In the genomic region with DNA sequence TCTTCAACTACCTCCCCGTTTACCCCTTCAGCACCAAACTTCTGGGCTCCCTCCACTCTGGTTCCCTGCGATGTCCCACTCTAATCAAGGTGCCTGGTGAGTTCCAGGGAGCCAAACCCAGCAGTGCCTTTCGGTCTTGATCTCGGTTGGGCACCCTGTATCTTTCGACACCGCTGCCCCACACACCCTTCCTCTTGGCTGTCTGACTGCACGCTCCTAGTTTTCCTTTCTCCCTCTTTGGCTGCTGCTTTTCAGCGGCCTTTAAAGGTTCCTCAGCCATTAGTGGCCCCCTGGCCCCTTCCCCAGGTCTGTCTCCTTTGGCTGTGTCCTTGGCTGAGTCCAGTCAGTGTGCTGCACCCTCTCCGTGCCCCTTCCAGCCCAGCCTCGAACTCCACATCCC, we compare ENCODE assay signal across 9 cellular contexts. TPM values are rescaled to one million over a fixed set of nuclear protein-coding genes. Genes with fewer than 3 reads are reported as not detected.
DNase-seq lines count a peak whose midpoint lies in the region; ATAC-seq and TF ChIP-seq lines count a peak whose summit lies in the region.
"Had no signal": no experiment of that assay in that cellular context is flagged by ENCODE, and none has a peak within 500 bp of the region (broad histone marks: within the 10 kb centered on the region; RNA-seq: fewer than 3 reads in every experiment).

No MANE protein-coding gene starts in this region.

- intact Hi-C loops in CD4-positive, alpha-beta T cell (cut with DNase I, micrococcal nuclease): no loop called here
- intact Hi-C loops in prostate gland (cut with DNase I): no loop called here

- no peaks in the 10 kb centered on the region for H3K36me3 ChIP-seq in prostate gland

- H3K27ac Mint-ChIP-seq in CD4-positive, alpha-beta T cell: peak overlapping the region; percentile 70

- no peaks in the 10 kb centered on the region for H3K9me3 Mint-ChIP-seq in CD4-positive, alpha-beta T cell

- no peaks in the 10 kb centered on the region for H3K27me3 Mint-ChIP-seq in CD4-positive, alpha-beta T cell

- H3K27ac ChIP-seq in CD4-positive, alpha-beta T cell (ENCODE audit: low read depth, low read length): no peak overlapping the region
- H3K27ac ChIP-seq in VCaP (peak overlapping the region; percentile 93), prostate gland (peak overlapping the region; percentile 91 to 98)
- H3K27ac ChIP-seq: cardiac muscle cell had no signal

- H3K4me1 Mint-ChIP-seq in CD4-positive, alpha-beta T cell (ENCODE audit: low read depth): peaks cover 40% of the 10 kb centered on the region

- no peak for ATAC-seq in CD4-positive, alpha-beta T cell (ENCODE audit: poor library complexity)
- ATAC-seq in GM19351 (IDR thresholded peaks at IDR 0.05; ENCODE audit: unreplicated experiment) (no peak), HG02840 (IDR thresholded peaks at IDR 0.05; ENCODE audit: low FRiP score, unreplicated experiment) (no peak), HG02623 (IDR thresholded peaks at IDR 0.05; ENCODE audit: unreplicated experiment) (no peak)

- CTCF ChIA-PET in CD4-positive, alpha-beta T cell (lab: Charles Lee): no interaction called here

- peaks cover 32% of the 10 kb centered on the region for H3K36me3 Mint-ChIP-seq in CD4-positive, alpha-beta T cell (ENCODE audit: low read depth)

- no peaks in the 10 kb centered on the region for H3K4me1 ChIP-seq in prostate gland (replicated peaks)

- TF ChIP-seq CTCF in CD4-positive, alpha-beta T cell (IDR thresholded peaks at IDR 0.05): no peak
- TF ChIP-seq CTCF in VCaP (conservative IDR thresholded peaks at IDR 0.05) (no peak), prostate gland (IDR thresholded peaks at IDR 0.05) (no peak)

- in situ Hi-C loops in ACHN (cut with HindIII; ENCODE audit: low pct_ligation_motif_present, low pct_unique_long_range_greater_than_20kb, low sequenced_read_pairs): no loop called here

- peak overlapping the region; percentile 85 for H3K4me3 Mint-ChIP-seq in CD4-positive, alpha-beta T cell

- DNase-seq in CD4-positive, alpha-beta T cell: no peak
- peak; percentile 22 for DNase-seq in fibroblast of gingiva (ENCODE audit: low read depth)
- DNase-seq in prostate gland (ENCODE audit: low spot score): no peak
- no peak for DNase-seq in ACHN

- peak overlapping the region; percentile 60 to 81 for H3K4me3 ChIP-seq in prostate gland

- no peaks in the 10 kb centered on the region for H3K27me3 ChIP-seq in CD4-positive, alpha-beta T cell (ENCODE audit: control insufficient read depth, insufficient read depth, low read length)
- no peaks in the 10 kb centered on the region for H3K27me3 ChIP-seq in prostate gland (replicated peaks; ENCODE audit: insufficient read depth)
- H3K27me3 ChIP-seq: cardiac muscle cell had no signal

- 51% methylated on average over 10 of the region's 10 CpGs for WGBS in prostate gland

- H3K9me3 ChIP-seq in CD4-positive, alpha-beta T cell (ENCODE audit: control insufficient read depth, low read length): no peaks in the 10 kb centered on the region
- H3K9me3 ChIP-seq in prostate gland: no peaks in the 10 kb centered on the region

- TF ChIP-seq POLR2A in prostate gland (IDR thresholded peaks at IDR 0.05): no peak

- POLR2A ChIA-PET in CD4-positive, alpha-beta T cell (lab: Charles Lee): no interaction called here

RNA-seq across cellular contexts. Expression of gene TTLL3, which starts 0.8 kb away (rescaled TPM):
- total RNA-seq in CD4-positive, alpha-beta T cell: 10 to 100 TPM; 50.5 to 58.6 TPM
- 10 to 100 TPM; 40.7 to 69.0 TPM for total RNA-seq in prostate gland

RNA-seq across cellular contexts. Expression of gene ARPC4, which starts 18.0 kb away (rescaled TPM):
- 10 to 100 TPM; 88.7 to 91.3 TPM for total RNA-seq in CD4-positive, alpha-beta T cell
- 100 to 1,000 TPM; 121 to 152 TPM for total RNA-seq in prostate gland

RNA-seq across cellular contexts. Expression of gene TADA3, which starts 18.6 kb away (rescaled TPM):
- total RNA-seq in CD4-positive, alpha-beta T cell: 10 to 100 TPM; 14.7 to 16.5 TPM
- total RNA-seq in prostate gland: 100 to 1,000 TPM; 130 to 131 TPM

RNA-seq across cellular contexts. Expression of gene RPUSD3, which starts 33.0 kb away (rescaled TPM):
- total RNA-seq in CD4-positive, alpha-beta T cell: 1 to 10 TPM; 7.9 to 8.1 TPM
- total RNA-seq in prostate gland: 10 to 100 TPM; 40.9 to 44.6 TPM

RNA-seq across cellular contexts. Expression of gene CAMK1, which starts 41.1 kb away (rescaled TPM):
- total RNA-seq in CD4-positive, alpha-beta T cell: 1 to 10 TPM in 1 of 2 experiments, under 1 TPM in 1; 0.74 to 1.1 TPM
- total RNA-seq in prostate gland: 100 to 1,000 TPM in 1 of 2 donors, 10 to 100 TPM in 1; 74.4 to 167 TPM

Comparison
In these comparisons a context has a peak if more than half of its experiments do, and no peak if none do; other contexts are left out.
1. RNA of gene TADA3, which starts 18.6 kb away (total RNA-seq): 130 to 131 TPM in prostate gland; 14.7 to 16.5 TPM in CD4-positive, alpha-beta T cell; every median in the first group is over 4 times any median in the second.